1 cellular context compared by ENCODE assay signal in the genomic region with DNA sequence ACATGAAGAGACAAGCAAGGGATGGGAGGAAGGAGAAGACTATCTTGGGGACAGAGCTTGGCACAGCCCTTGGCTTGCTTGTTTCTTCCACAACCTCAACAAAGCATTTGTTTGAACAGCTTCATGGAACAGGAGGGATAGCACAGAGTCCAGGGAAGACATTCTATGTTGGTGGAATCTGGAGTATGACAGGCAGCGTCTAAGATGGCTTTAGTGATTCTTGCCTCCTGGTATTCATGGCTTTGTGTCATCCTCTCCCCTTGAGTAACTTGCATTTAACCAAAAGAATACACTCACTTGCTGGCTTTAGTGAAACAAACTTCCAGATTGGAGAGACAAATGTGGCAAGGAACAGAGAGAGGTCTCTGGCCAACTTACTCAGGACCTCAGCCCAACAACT.
TF ChIP-seq lines count a peak whose summit lies in the region.

No MANE protein-coding gene starts in this region.

TF ChIP-seq in IMR-90, 13 proteins besides CTCF, POLR2A, EP300 and RAD21:
- no peak for TF ChIP-seq MXI1 (IDR thresholded peaks at IDR 0.05; ENCODE audit: borderline replicate concordance, low read depth, low read length)
- TF ChIP-seq, protein P1, sequence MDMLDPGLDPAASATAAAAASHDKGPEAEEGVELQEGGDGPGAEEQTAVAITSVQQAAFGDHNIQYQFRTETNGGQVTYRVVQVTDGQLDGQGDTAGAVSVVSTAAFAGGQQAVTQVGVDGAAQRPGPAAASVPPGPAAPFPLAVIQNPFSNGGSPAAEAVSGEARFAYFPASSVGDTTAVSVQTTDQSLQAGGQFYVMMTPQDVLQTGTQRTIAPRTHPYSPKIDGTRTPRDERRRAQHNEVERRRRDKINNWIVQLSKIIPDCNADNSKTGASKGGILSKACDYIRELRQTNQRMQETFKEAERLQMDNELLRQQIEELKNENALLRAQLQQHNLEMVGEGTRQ (IDR thresholded peaks at IDR 0.05; ENCODE audit: low read depth, low read length): no peak
- TF ChIP-seq, protein P2, sequence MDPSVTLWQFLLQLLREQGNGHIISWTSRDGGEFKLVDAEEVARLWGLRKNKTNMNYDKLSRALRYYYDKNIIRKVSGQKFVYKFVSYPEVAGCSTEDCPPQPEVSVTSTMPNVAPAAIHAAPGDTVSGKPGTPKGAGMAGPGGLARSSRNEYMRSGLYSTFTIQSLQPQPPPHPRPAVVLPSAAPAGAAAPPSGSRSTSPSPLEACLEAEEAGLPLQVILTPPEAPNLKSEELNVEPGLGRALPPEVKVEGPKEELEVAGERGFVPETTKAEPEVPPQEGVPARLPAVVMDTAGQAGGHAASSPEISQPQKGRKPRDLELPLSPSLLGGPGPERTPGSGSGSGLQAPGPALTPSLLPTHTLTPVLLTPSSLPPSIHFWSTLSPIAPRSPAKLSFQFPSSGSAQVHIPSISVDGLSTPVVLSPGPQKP (IDR thresholded peaks at IDR 0.05; ENCODE audit: borderline replicate concordance, low read depth, low read length): no peak
- no peak for TF ChIP-seq RCOR1 (IDR thresholded peaks at IDR 0.05; ENCODE audit: insufficient replicate concordance, low read length)
- TF ChIP-seq FOS (IDR thresholded peaks at IDR 0.05; ENCODE audit: low read depth, low read length): no peak
- TF ChIP-seq RFX5 (IDR thresholded peaks at IDR 0.05; ENCODE audit: low read depth, low read length): no peak
- no peak for TF ChIP-seq MAFK (IDR thresholded peaks at IDR 0.05; ENCODE audit: low read depth, low read length)
- TF ChIP-seq BHLHE40 (IDR thresholded peaks at IDR 0.05; ENCODE audit: low read depth, low read length): no peak
- TF ChIP-seq CHD1 (IDR thresholded peaks at IDR 0.05; ENCODE audit: low read depth, low read length): no peak
- TF ChIP-seq MAZ (IDR thresholded peaks at IDR 0.05; ENCODE audit: borderline replicate concordance, low read depth, low read length): no peak
- no peak for TF ChIP-seq SMC3 (IDR thresholded peaks at IDR 0.05; ENCODE audit: low read depth, low read length)
TF ChIP-seq in IMR-90: peak in this region for 0.
